In genomic region chr21:35643176-35643575, GRCh38 we compare ENCODE assay signal across 21 cellular contexts.
DNase-seq lines count a peak whose midpoint lies in the region; ATAC-seq and TF ChIP-seq lines count a peak whose summit lies in the region.
"Had no signal": no experiment of that assay in that cellular context is flagged by ENCODE, and none has a peak within 500 bp of the region (broad histone marks: within the 10 kb centered on the region; RNA-seq: fewer than 3 reads in every experiment).

No MANE protein-coding gene starts in this region.

- intact Hi-C loops in testis (cut with DNase I; ENCODE audit: low total_unique reads) = no loop called here

- no peaks in the 10 kb centered on the region for H3K36me3 ChIP-seq in testis (ENCODE audit: low read depth, missing control alignments)
- H3K36me3 ChIP-seq in effector memory CD4-positive, alpha-beta T cell (ENCODE audit: control insufficient read depth, insufficient read depth, low read length) = no peaks in the 10 kb centered on the region
- H3K36me3 ChIP-seq: BE2C, brain microvascular endothelial cell, prostate gland, upper lobe of left lung had no signal

- peaks cover 12% of the 10 kb centered on the region for H3K4me1 ChIP-seq in foreskin keratinocyte
- H3K4me1 ChIP-seq in testis = no peaks in the 10 kb centered on the region
- H3K4me1 ChIP-seq in effector memory CD4-positive, alpha-beta T cell (ENCODE audit: control insufficient read depth, insufficient read depth, low read length, poor library complexity, severe bottlenecking) = no peaks in the 10 kb centered on the region
- H3K4me1 ChIP-seq: BE2C, prostate gland, upper lobe of left lung had no signal

- H3K27me3 ChIP-seq in foreskin keratinocyte (no peaks in the 10 kb centered on the region), testis (no peaks in the 10 kb centered on the region)
- no peaks in the 10 kb centered on the region for H3K27me3 ChIP-seq in effector memory CD4-positive, alpha-beta T cell (replicated peaks; ENCODE audit: control insufficient read depth, insufficient read depth, low read length, poor library complexity, severe bottlenecking)
- H3K27me3 ChIP-seq: BE2C, brain microvascular endothelial cell, upper lobe of left lung had no signal

- H3K9me3 ChIP-seq in testis = no peaks in the 10 kb centered on the region
- no peaks in the 10 kb centered on the region for H3K9me3 ChIP-seq in effector memory CD4-positive, alpha-beta T cell (ENCODE audit: control insufficient read depth, low read length)
- H3K9me3 ChIP-seq: BE2C, prostate gland, upper lobe of left lung had no signal

- H3K27ac ChIP-seq in foreskin keratinocyte (no peak overlapping the region), testis (no peak overlapping the region)
- no peak overlapping the region for H3K27ac ChIP-seq in effector memory CD4-positive, alpha-beta T cell (ENCODE audit: insufficient read depth, low read length, poor library complexity, severe bottlenecking)
- H3K27ac ChIP-seq: brain microvascular endothelial cell, prostate gland, upper lobe of left lung had no signal

- TF ChIP-seq CTCF in cardiac fibroblast (IDR thresholded peaks at IDR 0.05; ENCODE audit: low read depth, low read length) (no peak), foreskin keratinocyte (conservative IDR thresholded peaks at IDR 0.05) (no peak), testis (IDR thresholded peaks at IDR 0.05) (no peak)

- DNase-seq in A172 (ENCODE audit: low spot score) (peak; percentile 77), M059J (ENCODE audit: low read depth) (peak; percentile 76), cardiac fibroblast (ENCODE audit: low read depth in 2 of 2) (peak; percentile 35 to 83), foreskin keratinocyte (peak; percentile 79 to 87), testis (no peak), NCI-H2171 (lab: John Stamatoyannopoulos, UW) (no peak)
- DNase-seq in effector memory CD4-positive, alpha-beta T cell = no peak
- DNase-seq: activated CD4-positive, alpha-beta T cell treated with anti-CD3 and anti-CD28 coated beads, Interleukin-2, amount 10 ng/mL, durations not matched to agents 24 days and 14 days; activated CD8-positive, alpha-beta memory T cell treated with anti-CD3 and anti-CD28 coated beads, Interleukin-2, amount 10 ng/mL, durations not matched to agents 7 days and 5 days; BE2C; brain microvascular endothelial cell; COR-L47; cortex of kidney; left colon; midbrain; NCI-H82; OCI-M1; small intestine; upper lobe of left lung had no signal

- H3K4me3 ChIP-seq in cardiac fibroblast (replicated peaks in 1 of 2; ENCODE audit: low read depth in 2 of 2, low read length in 2 of 2) (no peak overlapping the region), testis (no peak overlapping the region)
- no peak overlapping the region for H3K4me3 ChIP-seq in effector memory CD4-positive, alpha-beta T cell (ENCODE audit: insufficient read depth, low read depth, low read length, poor library complexity, severe bottlenecking)
- H3K4me3 ChIP-seq: prostate gland, upper lobe of left lung had no signal

- WGBS in testis, 2 donors = 86 to 90% methylated on average over 4 of the region's 4 CpGs

- no peak for TF ChIP-seq POLR2A in testis (IDR thresholded peaks at IDR 0.05)

- ATAC-seq in foreskin keratinocyte (peak; percentile 41), GM18858 (IDR thresholded peaks at IDR 0.05; ENCODE audit: unreplicated experiment) (no peak)
- ATAC-seq: activated CD8-positive, alpha-beta memory T cell treated with anti-CD3 and anti-CD28 coated beads, Interleukin-2, amount 10 ng/mL, durations not matched to agents 7 days and 5 days; left colon had no signal

Comparison
In these comparisons a context has a peak if more than half of its experiments do, and no peak if none do; other contexts are left out.
1. DNase-seq: peak in A172 (single experiment), M059J (single experiment), cardiac fibroblast (2 of 2) and foreskin keratinocyte (2 of 2); none in testis (single experiment), effector memory CD4-positive, alpha-beta T cell (0 of 3) and NCI-H2171 (single experiment).